ENCODE assay signal across 1 cellular context in the genomic region with DNA sequence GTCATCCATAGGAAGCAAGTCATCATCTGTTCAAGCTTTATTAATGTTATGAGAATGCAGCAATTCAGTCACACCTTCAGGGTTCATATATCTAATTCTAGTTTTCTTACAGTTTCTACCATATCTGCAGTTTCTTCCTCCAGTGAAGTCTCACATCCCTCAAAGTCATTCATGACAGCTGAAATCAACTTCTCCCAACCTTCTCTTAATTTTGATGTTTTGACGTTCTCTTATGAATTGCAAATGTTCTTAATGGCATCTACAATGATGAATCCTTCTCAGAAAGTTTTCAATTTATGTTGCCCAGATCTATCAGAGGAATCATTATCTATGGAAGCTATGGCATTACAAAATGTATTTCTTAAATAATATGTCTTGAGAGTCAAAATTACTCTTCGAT.
TF ChIP-seq lines count a peak whose summit lies in the region.

No MANE protein-coding gene starts in this region.

TF ChIP-seq in neural cell, 6 proteins besides CTCF, POLR2A, EP300 and RAD21 (continued from another document):
- TF ChIP-seq, protein P1, sequence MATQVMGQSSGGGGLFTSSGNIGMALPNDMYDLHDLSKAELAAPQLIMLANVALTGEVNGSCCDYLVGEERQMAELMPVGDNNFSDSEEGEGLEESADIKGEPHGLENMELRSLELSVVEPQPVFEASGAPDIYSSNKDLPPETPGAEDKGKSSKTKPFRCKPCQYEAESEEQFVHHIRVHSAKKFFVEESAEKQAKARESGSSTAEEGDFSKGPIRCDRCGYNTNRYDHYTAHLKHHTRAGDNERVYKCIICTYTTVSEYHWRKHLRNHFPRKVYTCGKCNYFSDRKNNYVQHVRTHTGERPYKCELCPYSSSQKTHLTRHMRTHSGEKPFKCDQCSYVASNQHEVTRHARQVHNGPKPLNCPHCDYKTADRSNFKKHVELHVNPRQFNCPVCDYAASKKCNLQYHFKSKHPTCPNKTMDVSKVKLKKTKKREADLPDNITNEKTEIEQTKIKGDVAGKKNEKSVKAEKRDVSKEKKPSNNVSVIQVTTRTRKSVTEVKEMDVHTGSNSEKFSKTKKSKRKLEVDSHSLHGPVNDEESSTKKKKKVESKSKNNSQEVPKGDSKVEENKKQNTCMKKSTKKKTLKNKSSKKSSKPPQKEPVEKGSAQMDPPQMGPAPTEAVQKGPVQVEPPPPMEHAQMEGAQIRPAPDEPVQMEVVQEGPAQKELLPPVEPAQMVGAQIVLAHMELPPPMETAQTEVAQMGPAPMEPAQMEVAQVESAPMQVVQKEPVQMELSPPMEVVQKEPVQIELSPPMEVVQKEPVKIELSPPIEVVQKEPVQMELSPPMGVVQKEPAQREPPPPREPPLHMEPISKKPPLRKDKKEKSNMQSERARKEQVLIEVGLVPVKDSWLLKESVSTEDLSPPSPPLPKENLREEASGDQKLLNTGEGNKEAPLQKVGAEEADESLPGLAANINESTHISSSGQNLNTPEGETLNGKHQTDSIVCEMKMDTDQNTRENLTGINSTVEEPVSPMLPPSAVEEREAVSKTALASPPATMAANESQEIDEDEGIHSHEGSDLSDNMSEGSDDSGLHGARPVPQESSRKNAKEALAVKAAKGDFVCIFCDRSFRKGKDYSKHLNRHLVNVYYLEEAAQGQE (IDR thresholded peaks at IDR 0.05; ENCODE audit: borderline replicate concordance): peak; percentile 25
- TF ChIP-seq TAF1 (IDR thresholded peaks at IDR 0.05; ENCODE audit: low read depth) (no peak), MXI1 (conservative IDR thresholded peaks at IDR 0.05; ENCODE audit: poor library complexity, severe bottlenecking) (no peak), EZH2 (IDR thresholded peaks at IDR 0.05; ENCODE audit: borderline replicate concordance, insufficient read depth, low read length, poor library complexity, severe bottlenecking) (no peak), POLR2AphosphoS5 (IDR thresholded peaks at IDR 0.05) (peak; percentile 50)
